23 cellular contexts compared by ENCODE assay signal in the genomic region with DNA sequence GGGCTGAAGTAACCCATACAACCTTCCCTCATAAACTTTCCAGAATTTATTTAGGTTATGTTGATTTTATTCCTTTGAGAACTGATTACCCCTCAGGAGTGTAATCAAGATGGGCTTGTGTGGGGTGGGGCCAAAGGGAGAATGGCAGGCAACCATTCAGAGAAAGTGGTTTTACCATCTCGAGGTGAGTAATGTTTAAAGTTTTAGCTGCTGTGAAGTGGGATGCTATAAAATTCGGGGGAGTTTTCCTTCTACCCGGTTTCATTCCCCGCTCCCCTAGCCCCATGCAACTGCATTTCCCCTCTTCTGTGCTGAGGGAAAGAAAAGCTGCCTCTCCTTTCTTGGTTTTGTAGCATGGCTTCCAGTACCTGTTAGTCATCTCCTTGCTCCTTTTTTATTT. TPM values are rescaled to one million over a fixed set of nuclear protein-coding genes. Genes with fewer than 3 reads are reported as not detected.
DNase-seq lines count a peak whose midpoint lies in the region; ATAC-seq and TF ChIP-seq lines count a peak whose summit lies in the region.
"Had no signal": no experiment of that assay in that cellular context is flagged by ENCODE, and none has a peak within 500 bp of the region (broad histone marks: within the 10 kb centered on the region; RNA-seq: fewer than 3 reads in every experiment).

No MANE protein-coding gene starts in this region.

- no peak overlapping the region for H3K14ac ChIP-seq in trophoblast cell (ENCODE audit: low read length)

- no peak overlapping the region for H3K9ac ChIP-seq in trophoblast cell (ENCODE audit: low read length)

- no peak for TF ChIP-seq CTCF in brain (conservative IDR thresholded peaks at IDR 0.05)
- no peak for TF ChIP-seq CTCF in thyroid gland (IDR thresholded peaks at IDR 0.05)

- H4K8ac ChIP-seq in trophoblast cell (ENCODE audit: low read depth, low read length), result no peak overlapping the region

- CTCF ChIA-PET in CD8-positive, alpha-beta memory T cell (lab: Charles Lee), result interaction anchor here (0.9 kb wide), 1 partner anchor 99 kb away, joined by 3 read pairs; no protein-coding TSS in a partner anchor

- peaks cover 34% of the 10 kb centered on the region for H3K79me2 ChIP-seq in trophoblast cell (ENCODE audit: control insufficient read depth, insufficient read depth, low read length, poor library complexity)

- no peak overlapping the region for H3K4me2 ChIP-seq in trophoblast cell (ENCODE audit: low read length)

- no peak overlapping the region for H3K18ac ChIP-seq in trophoblast cell (ENCODE audit: low read length)

- H3K27ac ChIP-seq in trophoblast cell (ENCODE audit: low read depth, low read length) (no peak overlapping the region), thyroid gland (no peak overlapping the region)
- H3K27ac ChIP-seq in CD8-positive, alpha-beta memory T cell (ENCODE audit: low read depth, low read length), result no peak overlapping the region
- H3K27ac ChIP-seq: brain microvascular endothelial cell, SK-N-MC, skin epidermis, vagina had no signal

- H3K4me1 ChIP-seq in trophoblast cell (ENCODE audit: control insufficient read depth in 1 of 2, insufficient read depth in 2 of 2, low read length in 2 of 2), result peaks cover 8 to 13% of the 10 kb centered on the region in 2 experiments
- peaks cover 70% of the 10 kb centered on the region for H3K4me1 ChIP-seq in CD8-positive, alpha-beta memory T cell (ENCODE audit: insufficient read depth, low read length)
- peaks cover 6 to 40% of the 10 kb centered on the region in 2 donors for H3K4me1 ChIP-seq in thyroid gland

- H3K23ac ChIP-seq in trophoblast cell (ENCODE audit: low read length), result no peak overlapping the region

- no peak for DNase-seq in activated T-cell treated with anti-CD3 and anti-CD28 coated beads, Interleukin-2, amount 50 U/mL, for 4 hours
- DNase-seq in activated T-cell treated with anti-CD3 and anti-CD28 coated beads, Interleukin-2, amount 50 U/mL, for 1 hour, result no peak
- peak; percentile 36 for DNase-seq in H4 (ENCODE audit: low spot score)
- DNase-seq in trophoblast cell, result no peak
- no peak for DNase-seq in CD8-positive, alpha-beta memory T cell
- DNase-seq in thyroid gland, result no peak
- DNase-seq: activated B cell treated with CpG ODN at 0.5 μM for 24 hours; brain microvascular endothelial cell; DMS153; foreskin melanocyte; GF-D8; kidney; mesenchymal stem cell; natural killer cell; NCI-H1694; NK-92 treated with Interleukin-12 subunit alpha and Interleukin-12 subunit beta, amount 100 ng/mL, for 24 hours; stimulated activated CD4-positive, alpha-beta T cell treated with anti-CD3 and anti-CD28 coated beads, Interleukin-2, amount 100 ng/mL, for 48 hours had no signal

- H3K27me3 ChIP-seq in trophoblast cell (ENCODE audit: insufficient read depth, low read length), result no peaks in the 10 kb centered on the region
- H3K27me3 ChIP-seq in CD8-positive, alpha-beta memory T cell (ENCODE audit: insufficient read depth, low read length, poor library complexity, severe bottlenecking), result no peaks in the 10 kb centered on the region
- H3K27me3 ChIP-seq in thyroid gland, result no peaks in the 10 kb centered on the region
- H3K27me3 ChIP-seq: brain microvascular endothelial cell, vagina had no signal

- no peak overlapping the region for H2AK5ac ChIP-seq in trophoblast cell (ENCODE audit: low read length)

- WGBS in trophoblast cell (ENCODE audit: extremely low coverage, insufficient coverage, insufficient read length), result no CpG with 5 or more reads among the region's 4 CpGs
- 83 to 90% methylated on average over 4 of the region's 4 CpGs for WGBS in thyroid gland, 2 donors

- H3K36me3 Mint-ChIP-seq in activated T-cell treated with anti-CD3 and anti-CD28 coated beads, Interleukin-2, amount 50 U/mL, for 4 hours (ENCODE audit: insufficient read depth), result no peaks in the 10 kb centered on the region
- H3K36me3 Mint-ChIP-seq in brain, result peaks cover 18% of the 10 kb centered on the region
- H3K36me3 Mint-ChIP-seq in CD8-positive, alpha-beta memory T cell, result peaks cover 0 to 8% (median 0%) of the 10 kb centered on the region in 3 donors
- H3K36me3 Mint-ChIP-seq: natural killer cell had no signal

- no peak overlapping the region for H2BK5ac ChIP-seq in trophoblast cell (ENCODE audit: low read depth, low read length, poor library complexity)

- H3K9me3 ChIP-seq in trophoblast cell (ENCODE audit: insufficient read depth, low read depth, low read length) (no peaks in the 10 kb centered on the region), thyroid gland (no peaks in the 10 kb centered on the region)
- no peaks in the 10 kb centered on the region for H3K9me3 ChIP-seq in CD8-positive, alpha-beta memory T cell (ENCODE audit: low read length)
- H3K9me3 ChIP-seq: HAP-1, vagina had no signal

- H3K79me1 ChIP-seq in trophoblast cell (ENCODE audit: low read length), result no peaks in the 10 kb centered on the region

- H3K4me1 Mint-ChIP-seq in activated T-cell treated with anti-CD3 and anti-CD28 coated beads, Interleukin-2, amount 50 U/mL, for 4 hours (ENCODE audit: low read depth), result peaks cover 87% of the 10 kb centered on the region
- H3K4me1 Mint-ChIP-seq in brain, result peaks cover 91% of the 10 kb centered on the region
- peaks cover 70 to 92% (median 88%) of the 10 kb centered on the region in 3 donors for H3K4me1 Mint-ChIP-seq in CD8-positive, alpha-beta memory T cell

- H3K4ac ChIP-seq in trophoblast cell (ENCODE audit: low read depth, low read length), result peak overlapping the region; percentile 27

- intact Hi-C loops in thyroid gland (cut with DNase I), result no loop called here

- no peak overlapping the region for H3K4me3 ChIP-seq in trophoblast cell (ENCODE audit: low read depth, low read length)
- no peak overlapping the region for H3K4me3 ChIP-seq in CD8-positive, alpha-beta memory T cell (ENCODE audit: low read length)
- H3K4me3 ChIP-seq in thyroid gland (replicated peaks in 1 of 3), result no peak overlapping the region
- H3K4me3 ChIP-seq: HAP-1, SK-N-MC, skin epidermis, vagina had no signal

- no peak overlapping the region for H4K12ac ChIP-seq in trophoblast cell (ENCODE audit: low read depth, low read length)

- H3K27ac Mint-ChIP-seq in brain, result peak overlapping the region in 3 of 5 experiments; percentile 42 to 85 (median 53)
- H3K27ac Mint-ChIP-seq in CD8-positive, alpha-beta memory T cell, result peak overlapping the region in 1 of 8 donors; percentile 14
- H3K27ac Mint-ChIP-seq: activated B cell treated with CpG ODN at 0.5 μM for 24 hours, natural killer cell had no signal

- H2BK120ac ChIP-seq in trophoblast cell (ENCODE audit: insufficient read depth, low read length, poor library complexity), result no peak overlapping the region

- no peak overlapping the region for H2AFZ ChIP-seq in trophoblast cell (ENCODE audit: insufficient read depth, low read length, poor library complexity)

- no peak overlapping the region for H2BK12ac ChIP-seq in trophoblast cell (ENCODE audit: low read length)

- H3K4me3 Mint-ChIP-seq in activated T-cell treated with anti-CD3 and anti-CD28 coated beads, Interleukin-2, amount 50 U/mL, for 4 hours, result no peak overlapping the region
- peak overlapping the region in 1 of 5 experiments; percentile 16 for H3K4me3 Mint-ChIP-seq in brain
- peak overlapping the region in 1 of 7 donors; percentile 13 for H3K4me3 Mint-ChIP-seq in CD8-positive, alpha-beta memory T cell
- H3K4me3 Mint-ChIP-seq: activated B cell treated with CpG ODN at 0.5 μM for 24 hours, natural killer cell had no signal

- no peak for TF ChIP-seq POLR2A in thyroid gland (IDR thresholded peaks at IDR 0.05)

- POLR2A ChIA-PET in CD8-positive, alpha-beta memory T cell (lab: Charles Lee), result no interaction called here

- no peaks in the 10 kb centered on the region for H3K9me3 Mint-ChIP-seq in activated T-cell treated with anti-CD3 and anti-CD28 coated beads, Interleukin-2, amount 50 U/mL, for 4 hours
- H3K9me3 Mint-ChIP-seq in brain, result peaks cover 0 to 3% (median 0%) of the 10 kb centered on the region in 5 experiments
- H3K9me3 Mint-ChIP-seq in CD8-positive, alpha-beta memory T cell, result no peaks in the 10 kb centered on the region
- H3K9me3 Mint-ChIP-seq: activated B cell treated with CpG ODN at 0.5 μM for 24 hours, natural killer cell had no signal

- H3K27me3 Mint-ChIP-seq in activated T-cell treated with anti-CD3 and anti-CD28 coated beads, Interleukin-2, amount 50 U/mL, for 4 hours (ENCODE audit: low read depth), result no peaks in the 10 kb centered on the region
- H3K27me3 Mint-ChIP-seq in brain, result no peaks in the 10 kb centered on the region
- H3K27me3 Mint-ChIP-seq in CD8-positive, alpha-beta memory T cell, result no peaks in the 10 kb centered on the region
- H3K27me3 Mint-ChIP-seq: activated B cell treated with CpG ODN at 0.5 μM for 24 hours had no signal

- ATAC-seq in activated T-cell treated with anti-CD3 and anti-CD28 coated beads, Interleukin-2, amount 50 U/mL, for 4 hours, result peak; percentile 26 to 31
- no peak for ATAC-seq in GM18517 (IDR thresholded peaks at IDR 0.05; ENCODE audit: unreplicated experiment)
- ATAC-seq: natural killer cell had no signal

- H3K36me3 ChIP-seq in trophoblast cell (ENCODE audit: control insufficient read depth in 1 of 2, insufficient read depth in 2 of 2, low read length in 2 of 2) (peaks cover 2 to 3% of the 10 kb centered on the region in 2 experiments), thyroid gland (no peaks in the 10 kb centered on the region)
- H3K36me3 ChIP-seq in CD8-positive, alpha-beta memory T cell (ENCODE audit: insufficient read depth, low read length), result no peaks in the 10 kb centered on the region
- H3K36me3 ChIP-seq: brain microvascular endothelial cell, HAP-1, vagina had no signal

- no peak overlapping the region for H4K91ac ChIP-seq in trophoblast cell (ENCODE audit: low read depth, low read length)

RNA-seq across cellular contexts. Expression of a gene that starts 34.7 kb away (rescaled TPM):
- total RNA-seq in activated T-cell treated with anti-CD3 and anti-CD28 coated beads, Interleukin-2, amount 50 U/mL, for 4 hours, result 10 to 100 TPM; 30.7 to 36.9 (median 34.7) TPM
- total RNA-seq in H4 (2014; rRNA removed; shearing (Covaris generic)), result 17.8 and 26.4 TPM in 2 replicates
- 89.6 TPM for polyA plus RNA-seq in brain (ENCODE audit: insufficient read depth, low read depth, low replicate concordance)
- polyA plus RNA-seq in trophoblast cell (2013), result 168 and 169 TPM in 2 replicates
- total RNA-seq in CD8-positive, alpha-beta memory T cell, result 10 to 100 TPM; 30.8 to 36.0 TPM
- 13.5 TPM for polyA plus RNA-seq in CD8-positive, alpha-beta memory T cell
- total RNA-seq in thyroid gland, result 10 to 100 TPM; 33.8 to 47.3 (median 35.7) TPM
